ENCODE assay signal across 28 cellular contexts in genomic region chr5:74624931-74625505, GRCh38. TPM values are rescaled to one million over a fixed set of nuclear protein-coding genes. Genes with fewer than 3 reads are reported as not detected.
DNase-seq lines count a peak whose midpoint lies in the region; ATAC-seq and TF ChIP-seq lines count a peak whose summit lies in the region.
"Had no signal": no experiment of that assay in that cellular context is flagged by ENCODE, and none has a peak within 500 bp of the region (broad histone marks: within the 10 kb centered on the region; RNA-seq: fewer than 3 reads in every experiment).

No MANE protein-coding gene starts in this region.

- intact Hi-C loops in HCT116 (cut with micrococcal nuclease): no loop called here

- no peak overlapping the region for H3K27ac ChIP-seq in HCT116 (ENCODE audit: low read depth, low read length)
- H3K27ac ChIP-seq in WERI-Rb-1: peak overlapping the region; percentile 79; the same call in 1 of the 2 replicates
- peak overlapping the region; percentile 38 for H3K27ac ChIP-seq in hepatocyte
- H3K27ac ChIP-seq: ascending aorta, GM23248, heart left ventricle, lower lobe of right lung, spleen, thyroid gland had no signal

- POLR2A ChIA-PET in HCT116 (lab: Charles Lee): interaction anchor here (1.6 kb wide), 1 partner anchor 15 kb away, joined by 6 read pairs; the partner anchor contains the start of gene ENC1

- BruUV-seq in HCT116 (replicated peaks; lab: Mats Ljungman, UMichigan): no TSS peak

- WGBS in hepatocyte (ENCODE audit: low lambda C conversion rate, missing lambda C conversion rate): 76% methylated on average over 8 of the region's 8 CpGs

- H3K79me2 ChIP-seq in HCT116 (ENCODE audit: insufficient read depth, low read length): no peaks in the 10 kb centered on the region
- H3K79me2 ChIP-seq in hepatocyte: peaks cover 20% of the 10 kb centered on the region

- H3K27me3 ChIP-seq in HCT116 (ENCODE audit: insufficient read depth, low read length) (no peaks in the 10 kb centered on the region), WERI-Rb-1 (ENCODE audit: insufficient read depth, low read depth, severe bottlenecking) (no peaks in the 10 kb centered on the region), hepatocyte (no peaks in the 10 kb centered on the region)
- H3K27me3 ChIP-seq: ascending aorta, heart left ventricle, thyroid gland had no signal

- CTCF ChIA-PET in HCT116 (lab: Charles Lee): interaction anchor here (0.8 to 1.1 kb wide), 3 partner anchors 9 to 413 kb away, joined by 3 to 5 read pairs (median 3); no protein-coding TSS in a partner anchor

- H3K4me2 ChIP-seq in HCT116 (ENCODE audit: low read length) (no peak overlapping the region; the same call in 1 of the 2 replicates), hepatocyte (no peak overlapping the region)
- H3K4me2 ChIP-seq: SK-N-SH had no signal

- TF ChIP-seq POLR2A in HCT116 (IDR thresholded peaks at IDR 0.05; ENCODE audit: borderline replicate concordance, extremely low read depth, insufficient read depth, insufficient read length): no peak

- H3K4me1 ChIP-seq in HCT116 (ENCODE audit: control insufficient read depth in 1 of 2, insufficient read depth in 2 of 2, low read length in 2 of 2) (peaks cover 37 to 39% of the 10 kb centered on the region in 2 experiments), hepatocyte (ENCODE audit: insufficient read depth) (peaks cover 22% of the 10 kb centered on the region)
- H3K4me1 ChIP-seq: ascending aorta, thyroid gland had no signal

- H4K20me1 ChIP-seq in HCT116 (ENCODE audit: insufficient read depth): no peaks in the 10 kb centered on the region
- H4K20me1 ChIP-seq in hepatocyte (ENCODE audit: insufficient read depth, poor library complexity, severe bottlenecking): no peaks in the 10 kb centered on the region

- no peak for TF ChIP-seq RAD21 in HCT116 (IDR thresholded peaks at IDR 0.05; ENCODE audit: low read depth)

- TF ChIP-seq CTCF in HCT116 (IDR thresholded peaks at IDR 0.05 in 2 of 3, conservative IDR thresholded peaks at IDR 0.05 in 1 of 3; ENCODE audit: borderline replicate concordance in 1 of 3, insufficient read depth in 1 of 3, low read depth in 2 of 3, low read length in 2 of 3) (no peak), WERI-Rb-1 (IDR thresholded peaks at IDR 0.05; ENCODE audit: low read depth, low read length) (no peak), hepatocyte (IDR thresholded peaks at IDR 0.05; ENCODE audit: poor library complexity) (no peak)

- no peaks in the 10 kb centered on the region for H3K9me3 ChIP-seq in HCT116 (ENCODE audit: control insufficient read depth in 1 of 2, insufficient read depth in 1 of 2, low read depth in 1 of 2, low read length in 2 of 2)
- peaks cover 10% of the 10 kb centered on the region for H3K9me3 ChIP-seq in WERI-Rb-1 (ENCODE audit: severe bottlenecking)
- H3K9me3 ChIP-seq in hepatocyte (ENCODE audit: low read depth): no peaks in the 10 kb centered on the region
- H3K9me3 ChIP-seq: ascending aorta, heart left ventricle, lower lobe of right lung, mucosa of descending colon, SK-N-SH, thyroid gland had no signal

- H3K4me3 ChIP-seq in HCT116 (replicated peaks in 1 of 2; ENCODE audit: low read depth in 1 of 2, low read length in 2 of 2) (no peak overlapping the region), WERI-Rb-1 (ENCODE audit: low read depth, low read length) (no peak overlapping the region), hepatocyte (no peak overlapping the region)
- H3K4me3 ChIP-seq: ascending aorta, GM23248, heart left ventricle, lower lobe of right lung, mucosa of descending colon, spleen, thyroid gland had no signal

- H3K9ac ChIP-seq in HCT116 (ENCODE audit: low read length): no peak overlapping the region
- H3K9ac ChIP-seq: GM23248, SK-N-SH had no signal

- H2AFZ ChIP-seq in HCT116 (ENCODE audit: low read depth, low read length, poor library complexity, severe bottlenecking) (no peak overlapping the region), hepatocyte (no peak overlapping the region)
- H2AFZ ChIP-seq: GM23248 had no signal

- ATAC-seq in HCT116: peak; percentile 47; the same call in 1 of the 2 replicates
- ATAC-seq: activated CD8-positive, alpha-beta memory T cell treated with anti-CD3 and anti-CD28 coated beads, Interleukin-2, amount 10 ng/mL, durations not matched to agents 7 days and 5 days; activated T-cell treated with anti-CD3 and anti-CD28 coated beads, Interleukin-2, amount 50 U/mL, for 4 hours; natural killer cell had no signal

- DNase-seq in HCT116 (ENCODE audit: low read depth, low spot score): no peak
- DNase-seq in WERI-Rb-1: peak; percentile 37
- no peak for DNase-seq in hepatocyte (ENCODE audit: low spot score)
- peak; percentile 2 for DNase-seq in retina
- DNase-seq in NK-92 (lab: John Stamatoyannopoulos, UW; ENCODE audit: unreplicated experiment): no peak
- no peak for DNase-seq in GM03348 (ENCODE audit: low spot score)
- DNase-seq in activated CD4-positive, alpha-beta T cell treated with anti-CD3 and anti-CD28 coated beads for 1 hour: no peak
- DNase-seq: activated CD4-positive, alpha-beta T cell treated with anti-CD3 and anti-CD28 coated beads, Interleukin-2, amount 50 U/mL, for 4 hours; activated CD4-positive, CD25-positive, alpha-beta regulatory T cell; activated CD8-positive, alpha-beta memory T cell treated with anti-CD3 and anti-CD28 coated beads, Interleukin-2, amount 10 ng/mL, durations not matched to agents 7 days and 5 days; activated gamma-delta T cell; activated naive CD8-positive, alpha-beta T cell treated with anti-CD3 and anti-CD28 coated beads for 36 hours; activated T-cell treated with anti-CD3 and anti-CD28 coated beads, Interleukin-2, amount 50 U/mL, for 4 hours; C1 segment of cervical spinal cord; endodermal cell; GM23248; heart left ventricle; lower lobe of right lung; mucosa of descending colon; natural killer cell; NCI-H1436 treated with DMSO at 0.1 percent for 48 hours; NCI-H2081 treated with DMSO at 0.1 percent for 48 hours; NK-92 treated with Interleukin-12 subunit alpha and Interleukin-12 subunit beta, amount 100 ng/mL, for 24 hours; spleen; stimulated activated CD4-positive, alpha-beta T cell treated with anti-CD3 and anti-CD28 coated beads, Interleukin-2, amount 100 ng/mL, for 24 hours; thyroid gland had no signal

- RAD21 ChIA-PET in HCT116 (lab: Charles Lee; ENCODE audit: low non-redundant PET in 1 of 2, low total read pairs in 2 of 2, uncharacterized antibody in 2 of 2, unreplicated experiment in 2 of 2): interaction anchor here in 1 of 2 experiments (1.6 kb wide), 1 partner anchor 16 kb away, joined by 3 read pairs; the partner anchor contains the start of gene ENC1

- peaks cover 11 to 13% of the 10 kb centered on the region in 2 experiments for H3K36me3 ChIP-seq in HCT116 (ENCODE audit: control insufficient read depth in 1 of 2, insufficient read depth in 2 of 2, low read length in 2 of 2)
- peaks cover 28% of the 10 kb centered on the region for H3K36me3 ChIP-seq in WERI-Rb-1
- no peaks in the 10 kb centered on the region for H3K36me3 ChIP-seq in hepatocyte (replicated peaks; ENCODE audit: insufficient read depth, low read depth)
- H3K36me3 ChIP-seq: ascending aorta, thyroid gland had no signal

- H3K9me2 ChIP-seq in HCT116 (ENCODE audit: insufficient read depth): no peaks in the 10 kb centered on the region
- H3K9me2 ChIP-seq in hepatocyte (replicated peaks; ENCODE audit: insufficient read depth): no peaks in the 10 kb centered on the region
- H3K9me2 ChIP-seq: SK-N-SH had no signal

TF ChIP-seq in HCT116, 20 proteins besides CTCF, POLR2A, EP300 and RAD21:
- TF ChIP-seq YY1 (IDR thresholded peaks at IDR 0.05; ENCODE audit: extremely low read depth, insufficient replicate concordance, low read depth, low read length): no peak
- TF ChIP-seq ELF1 (IDR thresholded peaks at IDR 0.05; ENCODE audit: borderline replicate concordance, low read depth): no peak
- no peak for TF ChIP-seq SRF (IDR thresholded peaks at IDR 0.05; ENCODE audit: low read depth)
- TF ChIP-seq CBX3 (IDR thresholded peaks at IDR 0.05; ENCODE audit: low read depth): no peak
- no peak for TF ChIP-seq EZH2phosphoT487 (IDR thresholded peaks at IDR 0.05; ENCODE audit: borderline replicate concordance)

RNA-seq across cellular contexts. Expression of gene ENC1, which starts 15.5 kb away (rescaled TPM):
- 30.0 TPM for total RNA-seq in HCT116 (2021; ENCODE audit: unreplicated experiment)
- polyA plus RNA-seq in HCT116 (2012): 6.9 and 10.2 TPM in 2 replicates
- total RNA-seq in hepatocyte: 150 and 151 TPM in 2 replicates
- polyA plus RNA-seq in hepatocyte: 35.9 and 58.8 TPM in 2 replicates

Comparison
In these comparisons a context has a peak if more than half of its experiments do, and no peak if none do; other contexts are left out.
1. DNase-seq: peak in WERI-Rb-1 (single experiment) and retina (single experiment); none in HCT116 (single experiment), hepatocyte (single experiment), NK-92 (single experiment), GM03348 (single experiment) and activated CD4-positive, alpha-beta T cell treated with anti-CD3 and anti-CD28 coated beads for 1 hour (single experiment).